ENCODE assay signal across 11 cellular contexts in the genomic region with DNA sequence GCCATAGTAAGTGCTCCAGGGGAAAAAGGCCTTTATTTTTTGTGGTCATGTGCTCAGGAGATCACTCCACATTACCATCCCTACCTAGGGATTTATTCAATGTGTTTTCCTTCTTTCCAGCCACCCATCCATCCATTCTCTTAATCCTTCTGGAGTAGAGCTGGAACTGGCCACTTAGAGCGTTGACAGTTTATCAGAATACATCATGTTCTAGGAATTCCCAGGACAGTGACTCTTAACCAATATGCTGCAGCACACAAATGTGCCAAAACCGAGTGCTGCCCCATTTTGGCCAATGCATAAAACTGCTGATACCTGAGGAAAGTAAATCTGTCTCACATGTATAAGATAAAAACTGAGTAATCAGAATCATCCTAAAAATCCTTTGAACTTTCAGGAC.
A peak's percentile ranks its signal among the peaks of the same experiment; 100 is the strongest.
DNase-seq lines count a peak whose midpoint lies in the region; ATAC-seq, FAIRE-seq and TF ChIP-seq lines count a peak whose summit lies in the region.
"Had no signal": no experiment of that assay in that cellular context is flagged by ENCODE, and none has a peak within 500 bp of the region (broad histone marks: within the 10 kb centered on the region; RNA-seq: fewer than 3 reads in every experiment).

No MANE protein-coding gene starts in this region.

- DNase-seq in GM19239 (ENCODE audit: insufficient read length, low spot score) (no peak), amniotic epithelial cell (ENCODE audit: low read depth) (peak; percentile 14), heart left ventricle (no peak), psoas muscle (no peak), AML-193 (lab: John Stamatoyannopoulos, UW) (no peak), NCI-H1048 (lab: John Stamatoyannopoulos, UW) (no peak)
- DNase-seq: CD8-positive, alpha-beta T cell; COR-L47; H7 had no signal

- no peak for TF ChIP-seq POLR2A in heart left ventricle (IDR thresholded peaks at IDR 0.05)

- intact Hi-C loops in heart left ventricle (cut with DNase I), result no loop called here
- intact Hi-C loops in psoas muscle (cut with DNase I), result no loop called here

- peak; percentile 40 for FAIRE-seq in GM19239 (lab: Jason Lieb, UNC)
- FAIRE-seq: A549 had no signal

- ATAC-seq in heart left ventricle (peak in 3 of 4 donors; percentile 50 to 86 (median 64)), psoas muscle (peak in 3 of 4 donors; percentile 38 to 67 (median 53))
- ATAC-seq: A549; CD8-positive, alpha-beta T cell; GM23338 had no signal

- WGBS in heart left ventricle, 4 donors, result 36 to 47% (median 39%) methylated on average over 2 of the region's 2 CpGs
- 45 to 71% (median 52%) methylated on average over 2 of the region's 2 CpGs for WGBS in psoas muscle, 3 donors

- TF ChIP-seq CTCF in heart left ventricle (IDR thresholded peaks at IDR 0.05) (no peak), psoas muscle (IDR thresholded peaks at IDR 0.05) (no peak)

- H3K27me3 ChIP-seq in heart left ventricle (no peaks in the 10 kb centered on the region), psoas muscle (ENCODE audit: insufficient read depth in 3 of 3, low read length in 2 of 3) (no peaks in the 10 kb centered on the region)

- no peak overlapping the region for H3K4me3 ChIP-seq in heart left ventricle
- no peak overlapping the region for H3K4me3 ChIP-seq in psoas muscle
- H3K4me3 ChIP-seq: A549, GM23338 had no signal

- H3K27ac ChIP-seq in heart left ventricle (no peak overlapping the region), psoas muscle (no peak overlapping the region)
- H3K27ac ChIP-seq: A549 had no signal

- H3K4me1 ChIP-seq in heart left ventricle (peaks cover 0 to 7% (median 0%) of the 10 kb centered on the region in 12 donors), psoas muscle (no peaks in the 10 kb centered on the region)

- H3K36me3 ChIP-seq in heart left ventricle, result peaks cover 0 to 50% (median 26%) of the 10 kb centered on the region in 9 donors
- H3K36me3 ChIP-seq in psoas muscle (ENCODE audit: insufficient read depth in 1 of 2, low read depth in 1 of 2), result peaks cover 0 to 31% of the 10 kb centered on the region in 2 donors

- H3K9me3 ChIP-seq in heart left ventricle, result peaks cover 0 to 4% (median 0%) of the 10 kb centered on the region in 12 donors
- no peaks in the 10 kb centered on the region for H3K9me3 ChIP-seq in psoas muscle
- H3K9me3 ChIP-seq: A549 had no signal
